11 cellular contexts compared by ENCODE assay signal in genomic region chr20:57464642-57465211, GRCh38.
DNase-seq lines count a peak whose midpoint lies in the region; ATAC-seq and TF ChIP-seq lines count a peak whose summit lies in the region.
"Had no signal": no experiment of that assay in that cellular context is flagged by ENCODE, and none has a peak within 500 bp of the region (broad histone marks: within the 10 kb centered on the region; RNA-seq: fewer than 3 reads in every experiment).

No MANE protein-coding gene starts in this region.

- ATAC-seq in RWPE2 (ENCODE audit: low read depth): peak; percentile 71
- no peak for ATAC-seq in GM19452 (IDR thresholded peaks at IDR 0.05; ENCODE audit: unreplicated experiment)

- POLR2A ChIA-PET in AG04450 (lab: Yijun Ruan, JAX): no interaction called here

- H4K20me1 ChIP-seq in hepatocyte (ENCODE audit: insufficient read depth, poor library complexity, severe bottlenecking): no peaks in the 10 kb centered on the region

- no peaks in the 10 kb centered on the region for H3K36me3 ChIP-seq in RWPE2 (ENCODE audit: low read depth)
- no peaks in the 10 kb centered on the region for H3K36me3 ChIP-seq in hepatocyte (replicated peaks; ENCODE audit: insufficient read depth, low read depth)

- H3K27me3 ChIP-seq in AG04450 (ENCODE audit: control insufficient read depth, insufficient read depth, low read length): peaks cover 24% of the 10 kb centered on the region
- H3K27me3 ChIP-seq in RWPE2 (ENCODE audit: insufficient read depth, poor library complexity, severe bottlenecking): peaks cover 25% of the 10 kb centered on the region
- peaks cover 12% of the 10 kb centered on the region for H3K27me3 ChIP-seq in hepatocyte

- DNase-seq in AG04450 (ENCODE audit: low read depth, low spot score): no peak
- peak; percentile 68 for DNase-seq in H4 (ENCODE audit: low spot score)
- DNase-seq in RWPE2 (ENCODE audit: low spot score): no peak
- DNase-seq in hepatocyte (ENCODE audit: low spot score): peak; percentile 25
- no peak for DNase-seq in NCI-H510A (lab: John Stamatoyannopoulos, UW)
- DNase-seq in NCI-H524 (lab: John Stamatoyannopoulos, UW): no peak
- no peak for DNase-seq in T-helper 9 cell
- DNase-seq: hippocampal formation, NCI-H69 had no signal

- H3K9me3 ChIP-seq in AG04450 (ENCODE audit: control insufficient read depth, insufficient read depth, low read length) (no peaks in the 10 kb centered on the region; the same call in 1 of the 2 replicates), RWPE2 (ENCODE audit: severe bottlenecking) (no peaks in the 10 kb centered on the region), hepatocyte (ENCODE audit: low read depth) (no peaks in the 10 kb centered on the region)

- H3K27ac ChIP-seq in AG04450 (ENCODE audit: low read depth, low read length) (no peak overlapping the region), RWPE2 (ENCODE audit: poor library complexity, severe bottlenecking) (no peak overlapping the region), hepatocyte (no peak overlapping the region)
- H3K27ac ChIP-seq: skin epidermis had no signal

- WGBS in hepatocyte (ENCODE audit: low lambda C conversion rate, missing lambda C conversion rate): 91% methylated on average over 13 of the region's 13 CpGs

- no peak overlapping the region for H3K4me2 ChIP-seq in hepatocyte

- H3K4me3 ChIP-seq in AG04450 (ENCODE audit: low read depth, low read length): no peak overlapping the region
- no peak overlapping the region for H3K4me3 ChIP-seq in RWPE2 (ENCODE audit: severe bottlenecking)
- no peak overlapping the region for H3K4me3 ChIP-seq in hepatocyte
- H3K4me3 ChIP-seq: skin epidermis had no signal

- H3K4me1 ChIP-seq in RWPE2 (ENCODE audit: insufficient read depth, poor library complexity, severe bottlenecking) (no peaks in the 10 kb centered on the region), hepatocyte (ENCODE audit: insufficient read depth) (no peaks in the 10 kb centered on the region)

- TF ChIP-seq CTCF in AG04450 (IDR thresholded peaks at IDR 0.05; ENCODE audit: low read depth, low read length) (peak; percentile 14; the same call in 1 of the 2 replicates), RWPE2 (IDR thresholded peaks at IDR 0.05; ENCODE audit: poor library complexity, severe bottlenecking) (no peak), hepatocyte (IDR thresholded peaks at IDR 0.05; ENCODE audit: poor library complexity) (no peak)

- no peaks in the 10 kb centered on the region for H3K79me2 ChIP-seq in hepatocyte

- H2AFZ ChIP-seq in hepatocyte: no peak overlapping the region

- no peaks in the 10 kb centered on the region for H3K9me2 ChIP-seq in hepatocyte (replicated peaks; ENCODE audit: insufficient read depth)

- CTCF ChIA-PET in AG04450 (lab: Charles Lee): interaction anchor here (0.7 kb wide), 1 partner anchor 13 kb away, joined by 3 read pairs; no protein-coding TSS in a partner anchor

Comparison
In these comparisons a context has a peak if more than half of its experiments do, and no peak if none do; other contexts are left out.
1. DNase-seq: peak in H4 (single experiment) and hepatocyte (single experiment); none in AG04450 (single experiment), RWPE2 (single experiment), NCI-H510A (single experiment), NCI-H524 (0 of 2) and T-helper 9 cell (single experiment).